ENCODE assay signal across 31 cellular contexts in the genomic region with DNA sequence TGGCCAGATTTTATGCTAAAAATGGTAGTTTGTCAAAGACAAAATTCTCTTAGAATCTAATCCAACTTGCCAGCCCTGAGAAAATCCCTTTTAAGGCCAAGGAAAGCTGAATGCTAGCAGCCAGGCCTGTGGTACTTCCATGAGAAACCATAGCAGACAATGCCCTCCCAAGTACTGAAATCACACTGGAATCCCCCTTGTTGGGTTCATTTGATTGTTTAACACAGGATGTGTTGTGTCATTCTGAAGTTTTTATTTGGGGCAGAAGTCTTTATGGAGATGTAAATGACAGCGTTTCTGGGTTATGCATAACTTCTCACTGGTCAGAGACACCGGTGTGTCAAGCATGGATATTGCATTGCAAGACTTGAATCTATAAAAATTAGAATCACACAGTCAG. TPM values are rescaled to one million over a fixed set of nuclear protein-coding genes. Genes with fewer than 3 reads are reported as not detected.
DNase-seq lines count a peak whose midpoint lies in the region; ATAC-seq and TF ChIP-seq lines count a peak whose summit lies in the region.
"Had no signal": no experiment of that assay in that cellular context is flagged by ENCODE, and none has a peak within 500 bp of the region (broad histone marks: within the 10 kb centered on the region; RNA-seq: fewer than 3 reads in every experiment).

No MANE protein-coding gene starts in this region.

- H3K9ac ChIP-seq in adipocyte (ENCODE audit: low read length), result peak overlapping the region; percentile 27

- no peaks in the 10 kb centered on the region for H3K27me3 Mint-ChIP-seq in activated CD4-positive, alpha-beta memory T cell treated with anti-CD3 and anti-CD28 coated beads for 36 hours
- no peaks in the 10 kb centered on the region for H3K27me3 Mint-ChIP-seq in activated CD4-positive, alpha-beta memory T cell treated with anti-CD3 and anti-CD28 coated beads, Interleukin-2, amount 10 ng/mL, durations not matched to agents 7 days and 5 days
- no peaks in the 10 kb centered on the region for H3K27me3 Mint-ChIP-seq in memory B cell
- H3K27me3 Mint-ChIP-seq: brain had no signal

- H3K4me3 ChIP-seq in HEK293 (ENCODE audit: low read depth, low read length), result no peak overlapping the region
- no peak overlapping the region for H3K4me3 ChIP-seq in adipocyte (ENCODE audit: low read length)
- no peak overlapping the region for H3K4me3 ChIP-seq in uterus
- H3K4me3 ChIP-seq: gastroesophageal sphincter, GM23338, lower lobe of right lung, mucosa of descending colon, suprapubic skin, upper lobe of left lung had no signal

- peaks cover 28% of the 10 kb centered on the region for H3K36me3 Mint-ChIP-seq in activated CD4-positive, alpha-beta memory T cell treated with anti-CD3 and anti-CD28 coated beads for 36 hours
- peaks cover 42% of the 10 kb centered on the region for H3K36me3 Mint-ChIP-seq in activated CD4-positive, alpha-beta memory T cell treated with anti-CD3 and anti-CD28 coated beads, Interleukin-2, amount 10 ng/mL, durations not matched to agents 7 days and 5 days (ENCODE audit: low read depth)
- H3K36me3 Mint-ChIP-seq in memory B cell, result peaks cover 8% of the 10 kb centered on the region

- H3K4me1 ChIP-seq in HEK293 (ENCODE audit: control insufficient read depth, insufficient read depth, low read length) (peaks cover 7% of the 10 kb centered on the region; the same call in 1 of the 2 replicates), adipocyte (ENCODE audit: control insufficient read depth, insufficient read depth, low read length) (peaks cover 24% of the 10 kb centered on the region), uterus (no peaks in the 10 kb centered on the region)

- CTCF ChIA-PET in activated CD4-positive, alpha-beta memory T cell treated with anti-CD3 and anti-CD28 coated beads for 36 hours (lab: Charles Lee), result no interaction called here
- CTCF ChIA-PET in activated CD4-positive, alpha-beta memory T cell treated with anti-CD3 and anti-CD28 coated beads, Interleukin-2, amount 10 ng/mL, durations not matched to agents 7 days and 5 days (lab: Charles Lee), result no interaction called here
- CTCF ChIA-PET in HEK293 (lab: Yijun Ruan, JAX), result interaction anchor here (1.1 kb wide), 1 partner anchor 155 kb away, joined by 4 read pairs; no protein-coding TSS in a partner anchor

- ATAC-seq in memory B cell (ENCODE audit: low read depth), result no peak
- ATAC-seq: gastroesophageal sphincter, GM23338, lower lobe of right lung, mucosa of descending colon had no signal

- H3K4me1 Mint-ChIP-seq in activated CD4-positive, alpha-beta memory T cell treated with anti-CD3 and anti-CD28 coated beads for 36 hours (ENCODE audit: low read depth), result peaks cover 16% of the 10 kb centered on the region
- H3K4me1 Mint-ChIP-seq in activated CD4-positive, alpha-beta memory T cell treated with anti-CD3 and anti-CD28 coated beads, Interleukin-2, amount 10 ng/mL, durations not matched to agents 7 days and 5 days, result peaks cover 16% of the 10 kb centered on the region
- peaks cover 22% of the 10 kb centered on the region for H3K4me1 Mint-ChIP-seq in memory B cell
- H3K4me1 Mint-ChIP-seq: GM23338 had no signal

- H3K36me3 ChIP-seq in HEK293 (ENCODE audit: control insufficient read depth in 2 of 2, insufficient read depth in 1 of 2, low read length in 2 of 2) (peaks cover 6 to 39% of the 10 kb centered on the region in 2 experiments; a peak in 2 of 3 replicates), adipocyte (ENCODE audit: control insufficient read depth, insufficient read depth, low read length, severe bottlenecking) (peaks cover 40% of the 10 kb centered on the region), uterus (no peaks in the 10 kb centered on the region)

- TF ChIP-seq POLR2A in uterus (IDR thresholded peaks at IDR 0.05), result no peak

- H3K4me3 Mint-ChIP-seq in activated CD4-positive, alpha-beta memory T cell treated with anti-CD3 and anti-CD28 coated beads for 36 hours, result no peak overlapping the region
- no peak overlapping the region for H3K4me3 Mint-ChIP-seq in activated CD4-positive, alpha-beta memory T cell treated with anti-CD3 and anti-CD28 coated beads, Interleukin-2, amount 10 ng/mL, durations not matched to agents 7 days and 5 days
- H3K4me3 Mint-ChIP-seq in memory B cell, result no peak overlapping the region
- H3K4me3 Mint-ChIP-seq: brain, CD14-positive monocyte, GM23338 had no signal

- H3K9me3 Mint-ChIP-seq in activated CD4-positive, alpha-beta memory T cell treated with anti-CD3 and anti-CD28 coated beads for 36 hours, result no peaks in the 10 kb centered on the region
- H3K9me3 Mint-ChIP-seq in activated CD4-positive, alpha-beta memory T cell treated with anti-CD3 and anti-CD28 coated beads, Interleukin-2, amount 10 ng/mL, durations not matched to agents 7 days and 5 days, result no peaks in the 10 kb centered on the region
- H3K9me3 Mint-ChIP-seq in memory B cell, result no peaks in the 10 kb centered on the region
- H3K9me3 Mint-ChIP-seq: brain, CD14-positive monocyte, GM23338 had no signal

- POLR2A ChIA-PET in activated CD4-positive, alpha-beta memory T cell treated with anti-CD3 and anti-CD28 coated beads for 36 hours (lab: Charles Lee), result no interaction called here
- POLR2A ChIA-PET in activated CD4-positive, alpha-beta memory T cell treated with anti-CD3 and anti-CD28 coated beads, Interleukin-2, amount 10 ng/mL, durations not matched to agents 7 days and 5 days (lab: Charles Lee), result no interaction called here
- POLR2A ChIA-PET in HEK293 (lab: Yijun Ruan, JAX), result no interaction called here

- TF ChIP-seq CTCF in HEK293 (tag by site-specific recombination; IDR thresholded peaks at IDR 0.05) (no peak), uterus (IDR thresholded peaks at IDR 0.05) (no peak)

- H3K27ac ChIP-seq in HEK293 (ENCODE audit: extremely low read depth, low read depth, low read length) (no peak overlapping the region), uterus (no peak overlapping the region)
- H3K27ac ChIP-seq: gastroesophageal sphincter, lower lobe of right lung, suprapubic skin, upper lobe of left lung had no signal

- no peaks in the 10 kb centered on the region for H3K9me3 ChIP-seq in HEK293 (ENCODE audit: control insufficient read depth, insufficient read depth, low read depth, low read length)
- H3K9me3 ChIP-seq in adipocyte (ENCODE audit: control insufficient read depth, low read length), result no peaks in the 10 kb centered on the region
- no peaks in the 10 kb centered on the region for H3K9me3 ChIP-seq in uterus
- H3K9me3 ChIP-seq: gastroesophageal sphincter, lower lobe of right lung, mucosa of descending colon, suprapubic skin, upper lobe of left lung had no signal

- no peak for DNase-seq in activated CD4-positive, alpha-beta memory T cell treated with anti-CD3 and anti-CD28 coated beads for 36 hours
- no peak for DNase-seq in activated CD4-positive, alpha-beta memory T cell treated with anti-CD3 and anti-CD28 coated beads, Interleukin-2, amount 10 ng/mL, durations not matched to agents 7 days and 5 days
- DNase-seq in adipocyte (ENCODE audit: low read depth) (no peak), memory B cell (ENCODE audit: low spot score in 2 of 2) (no peak), cerebellar cortex (ENCODE audit: low spot score) (no peak), KG1 (lab: John Stamatoyannopoulos, UW) (no peak), uterus (no peak)
- DNase-seq: activated gamma-delta T cell treated with Interleukin-2 at 50 U/mL for 16 hours; Calu3; cerebellar nuclear complex; DMS79; GF-D8; KBM-7; kidney glomerular epithelial cell; lower lobe of right lung; MM.1S; mucosa of descending colon; NCI-H1105 treated with DMSO at 0.1 percent for 48 hours; NCI-H187 treated with DMSO at 0.1 percent for 48 hours; NCI-H2171 treated with DMSO at 0.1 percent for 48 hours; NCI-H510A; RPMI8226; stimulated activated CD4-positive, alpha-beta T cell treated with anti-CD3 and anti-CD28 coated beads, Interleukin-4, amount 100 ng/mL, for 24 hours; upper lobe of left lung had no signal

- intact Hi-C loops in activated CD4-positive, alpha-beta memory T cell treated with anti-CD3 and anti-CD28 coated beads for 36 hours (cut with micrococcal nuclease), result no loop called here
- intact Hi-C loops in uterus (cut with DNase I; ENCODE audit: low total_unique reads), result no loop called here

- H3K27me3 ChIP-seq in adipocyte (replicated peaks; ENCODE audit: control insufficient read depth, insufficient read depth, low read length) (no peaks in the 10 kb centered on the region), uterus (no peaks in the 10 kb centered on the region)
- H3K27me3 ChIP-seq: gastroesophageal sphincter, suprapubic skin, upper lobe of left lung had no signal

- H3K27ac Mint-ChIP-seq in activated CD4-positive, alpha-beta memory T cell treated with anti-CD3 and anti-CD28 coated beads for 36 hours, result peak overlapping the region; percentile 19
- no peak overlapping the region for H3K27ac Mint-ChIP-seq in activated CD4-positive, alpha-beta memory T cell treated with anti-CD3 and anti-CD28 coated beads, Interleukin-2, amount 10 ng/mL, durations not matched to agents 7 days and 5 days
- peak overlapping the region; percentile 31 for H3K27ac Mint-ChIP-seq in memory B cell
- H3K27ac Mint-ChIP-seq: brain, CD14-positive monocyte, GM23338 had no signal

TF ChIP-seq in HEK293, 187 proteins besides CTCF, POLR2A, EP300 and RAD21 (continues in another document):
- no peak for TF ChIP-seq ZNF629 (tag by site-specific recombination; IDR thresholded peaks at IDR 0.05)

RNA-seq across cellular contexts. Expression of gene ARL2BP, which starts 6.0 kb away (rescaled TPM):
- total RNA-seq in activated CD4-positive, alpha-beta memory T cell treated with anti-CD3 and anti-CD28 coated beads for 36 hours, result 10 to 100 TPM; 16.4 to 16.9 TPM
- 10 to 100 TPM; 32.8 to 32.9 TPM for total RNA-seq in activated CD4-positive, alpha-beta memory T cell treated with anti-CD3 and anti-CD28 coated beads, Interleukin-2, amount 10 ng/mL, durations not matched to agents 7 days and 5 days
- 100 to 1,000 TPM in 1 of 4 donors, 10 to 100 TPM in 3; 40.9 to 110 (median 57.8) TPM for total RNA-seq in uterus

RNA-seq across cellular contexts. Expression of gene PLLP, which starts 45.4 kb away (rescaled TPM):
- total RNA-seq in activated CD4-positive, alpha-beta memory T cell treated with anti-CD3 and anti-CD28 coated beads for 36 hours, result not detected
- total RNA-seq in activated CD4-positive, alpha-beta memory T cell treated with anti-CD3 and anti-CD28 coated beads, Interleukin-2, amount 10 ng/mL, durations not matched to agents 7 days and 5 days, result under 1 TPM in 1 of 2 experiments, not detected in 1; 0.18 TPM
- 10 to 100 TPM in 1 of 4 donors, 1 to 10 TPM in 2, not detected in 1; 2.6 to 19.1 (median 6.2) TPM for total RNA-seq in uterus
- total RNA-seq: A172 had no signal

RNA-seq across cellular contexts. Expression of gene RSPRY1, which starts 53.0 kb away (rescaled TPM):
- total RNA-seq in activated CD4-positive, alpha-beta memory T cell treated with anti-CD3 and anti-CD28 coated beads for 36 hours, result 10 to 100 TPM; 31.5 to 33.3 TPM
- 10 to 100 TPM; 34.1 to 39.3 TPM for total RNA-seq in activated CD4-positive, alpha-beta memory T cell treated with anti-CD3 and anti-CD28 coated beads, Interleukin-2, amount 10 ng/mL, durations not matched to agents 7 days and 5 days
- 10 to 100 TPM; 27.9 to 77.7 (median 53.2) TPM for total RNA-seq in uterus

RNA-seq across cellular contexts. Expression of gene PSME3IP1, which starts 53.2 kb away (rescaled TPM):
- total RNA-seq in activated CD4-positive, alpha-beta memory T cell treated with anti-CD3 and anti-CD28 coated beads for 36 hours, result 100 to 1,000 TPM; 101 to 102 TPM
- 100 to 1,000 TPM; 112 to 115 TPM for total RNA-seq in activated CD4-positive, alpha-beta memory T cell treated with anti-CD3 and anti-CD28 coated beads, Interleukin-2, amount 10 ng/mL, durations not matched to agents 7 days and 5 days
- 100 to 1,000 TPM in 1 of 4 donors, 10 to 100 TPM in 3; 45.3 to 323 (median 75.1) TPM for total RNA-seq in uterus
